2 cellular contexts compared by ENCODE assay signal in the genomic region with DNA sequence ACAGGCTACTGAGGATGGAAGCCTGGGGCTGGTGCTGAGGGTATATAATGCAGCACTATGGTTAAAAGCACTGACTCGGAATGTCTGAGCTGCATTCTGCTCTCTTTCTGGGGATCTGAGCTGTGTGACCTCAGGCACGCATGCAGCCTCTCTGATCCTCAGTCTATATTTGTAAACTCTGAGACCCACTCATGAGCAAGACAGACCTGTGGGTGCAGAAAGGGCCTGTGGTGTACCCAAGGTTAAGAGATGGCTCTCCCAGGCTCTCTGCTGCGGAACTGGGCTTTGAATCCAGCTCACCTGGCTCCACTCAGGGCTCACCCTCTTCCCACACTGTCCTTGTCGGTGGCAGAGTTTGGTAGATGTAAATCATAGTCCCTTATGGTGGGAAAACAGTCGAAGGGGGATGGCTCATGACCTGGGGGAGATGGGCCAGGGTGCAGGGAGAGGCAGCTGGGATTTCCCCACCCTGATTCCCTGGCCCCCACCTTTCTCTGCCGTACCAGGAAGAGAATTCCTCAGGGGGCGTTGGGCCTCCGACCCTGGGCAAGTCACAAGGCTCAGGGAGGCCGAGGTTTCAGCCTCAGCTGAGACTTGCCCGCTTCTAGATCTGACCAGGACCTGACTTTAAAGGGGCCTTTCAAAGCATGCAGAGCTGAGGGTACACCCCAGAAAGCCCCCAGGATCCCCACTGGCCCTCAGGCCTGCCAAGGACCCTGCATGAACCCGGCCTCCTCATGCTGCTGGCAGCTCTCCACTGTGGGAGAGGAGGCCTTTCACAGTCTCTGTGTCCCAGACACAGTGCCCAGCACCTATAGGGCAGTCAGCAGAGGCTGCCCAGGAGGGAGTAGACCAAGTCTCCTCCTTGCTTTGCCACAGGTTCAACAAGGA.
TF ChIP-seq lines count a peak whose summit lies in the region.

No MANE protein-coding gene starts in this region.

TF ChIP-seq in SK-N-SH, 30 proteins besides CTCF, POLR2A, EP300 and RAD21 (continued from another document):
- TF ChIP-seq YY1 (IDR thresholded peaks at IDR 0.05; ENCODE audit: low read depth): no peak
- TF ChIP-seq, protein P1, sequence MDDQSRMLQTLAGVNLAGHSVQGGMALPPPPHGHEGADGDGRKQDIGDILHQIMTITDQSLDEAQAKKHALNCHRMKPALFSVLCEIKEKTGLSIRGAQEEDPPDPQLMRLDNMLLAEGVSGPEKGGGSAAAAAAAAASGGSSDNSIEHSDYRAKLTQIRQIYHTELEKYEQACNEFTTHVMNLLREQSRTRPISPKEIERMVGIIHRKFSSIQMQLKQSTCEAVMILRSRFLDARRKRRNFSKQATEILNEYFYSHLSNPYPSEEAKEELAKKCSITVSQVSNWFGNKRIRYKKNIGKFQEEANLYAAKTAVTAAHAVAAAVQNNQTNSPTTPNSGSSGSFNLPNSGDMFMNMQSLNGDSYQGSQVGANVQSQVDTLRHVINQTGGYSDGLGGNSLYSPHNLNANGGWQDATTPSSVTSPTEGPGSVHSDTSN (IDR thresholded peaks at IDR 0.05): no peak
- no peak for TF ChIP-seq SMC3 (IDR thresholded peaks at IDR 0.05; ENCODE audit: low read depth, low read length)
- no peak for TF ChIP-seq ZBTB33 (IDR thresholded peaks at IDR 0.05; ENCODE audit: borderline replicate concordance, low read depth)

TF ChIP-seq in SK-N-SH treated with all-trans-retinoic acid at 6 μM for 48 hours, 23 proteins besides CTCF, POLR2A, EP300 and RAD21 (continued from another document):
- TF ChIP-seq, protein P2, sequence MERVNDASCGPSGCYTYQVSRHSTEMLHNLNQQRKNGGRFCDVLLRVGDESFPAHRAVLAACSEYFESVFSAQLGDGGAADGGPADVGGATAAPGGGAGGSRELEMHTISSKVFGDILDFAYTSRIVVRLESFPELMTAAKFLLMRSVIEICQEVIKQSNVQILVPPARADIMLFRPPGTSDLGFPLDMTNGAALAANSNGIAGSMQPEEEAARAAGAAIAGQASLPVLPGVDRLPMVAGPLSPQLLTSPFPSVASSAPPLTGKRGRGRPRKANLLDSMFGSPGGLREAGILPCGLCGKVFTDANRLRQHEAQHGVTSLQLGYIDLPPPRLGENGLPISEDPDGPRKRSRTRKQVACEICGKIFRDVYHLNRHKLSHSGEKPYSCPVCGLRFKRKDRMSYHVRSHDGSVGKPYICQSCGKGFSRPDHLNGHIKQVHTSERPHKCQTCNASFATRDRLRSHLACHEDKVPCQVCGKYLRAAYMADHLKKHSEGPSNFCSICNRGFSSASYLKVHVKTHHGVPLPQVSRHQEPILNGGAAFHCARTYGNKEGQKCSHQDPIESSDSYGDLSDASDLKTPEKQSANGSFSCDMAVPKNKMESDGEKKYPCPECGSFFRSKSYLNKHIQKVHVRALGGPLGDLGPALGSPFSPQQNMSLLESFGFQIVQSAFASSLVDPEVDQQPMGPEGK (CRISPR knock-in tag; IDR thresholded peaks at IDR 0.05; ENCODE audit: borderline replicate concordance): no peak
- TF ChIP-seq TSHZ2 (CRISPR knock-in tag; IDR thresholded peaks at IDR 0.05) (no peak), RARB (CRISPR knock-in tag; IDR thresholded peaks at IDR 0.05) (no peak), ISL1 (CRISPR knock-in tag; IDR thresholded peaks at IDR 0.05) (no peak), OSR1 (CRISPR knock-in tag; IDR thresholded peaks at IDR 0.05) (no peak), PPARA (CRISPR knock-in tag; IDR thresholded peaks at IDR 0.05; ENCODE audit: borderline replicate concordance) (no peak), TOX (CRISPR knock-in tag; IDR thresholded peaks at IDR 0.05; ENCODE audit: borderline replicate concordance) (no peak), ZFP3 (CRISPR knock-in tag; IDR thresholded peaks at IDR 0.05) (no peak), ZFP30 (CRISPR knock-in tag; IDR thresholded peaks at IDR 0.05) (no peak), TCF4 (CRISPR knock-in tag; IDR thresholded peaks at IDR 0.05; ENCODE audit: borderline replicate concordance) (no peak), ARNTL (CRISPR knock-in tag; IDR thresholded peaks at IDR 0.05; ENCODE audit: borderline replicate concordance, low read depth) (no peak), BACH2 (CRISPR knock-in tag; IDR thresholded peaks at IDR 0.05; ENCODE audit: borderline replicate concordance) (no peak), ZNF8 (CRISPR knock-in tag; IDR thresholded peaks at IDR 0.05) (no peak), ESRRG (CRISPR knock-in tag; IDR thresholded peaks at IDR 0.05) (no peak)
- TF ChIP-seq, protein P3, sequence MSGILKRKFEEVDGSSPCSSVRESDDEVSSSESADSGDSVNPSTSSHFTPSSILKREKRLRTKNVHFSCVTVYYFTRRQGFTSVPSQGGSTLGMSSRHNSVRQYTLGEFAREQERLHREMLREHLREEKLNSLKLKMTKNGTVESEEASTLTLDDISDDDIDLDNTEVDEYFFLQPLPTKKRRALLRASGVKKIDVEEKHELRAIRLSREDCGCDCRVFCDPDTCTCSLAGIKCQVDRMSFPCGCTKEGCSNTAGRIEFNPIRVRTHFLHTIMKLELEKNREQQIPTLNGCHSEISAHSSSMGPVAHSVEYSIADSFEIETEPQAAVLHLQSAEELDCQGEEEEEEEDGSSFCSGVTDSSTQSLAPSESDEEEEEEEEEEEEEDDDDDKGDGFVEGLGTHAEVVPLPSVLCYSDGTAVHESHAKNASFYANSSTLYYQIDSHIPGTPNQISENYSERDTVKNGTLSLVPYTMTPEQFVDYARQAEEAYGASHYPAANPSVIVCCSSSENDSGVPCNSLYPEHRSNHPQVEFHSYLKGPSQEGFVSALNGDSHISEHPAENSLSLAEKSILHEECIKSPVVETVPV (CRISPR knock-in tag; IDR thresholded peaks at IDR 0.05): no peak
